ENCODE assay signal across 1 cellular context in the genomic region with DNA sequence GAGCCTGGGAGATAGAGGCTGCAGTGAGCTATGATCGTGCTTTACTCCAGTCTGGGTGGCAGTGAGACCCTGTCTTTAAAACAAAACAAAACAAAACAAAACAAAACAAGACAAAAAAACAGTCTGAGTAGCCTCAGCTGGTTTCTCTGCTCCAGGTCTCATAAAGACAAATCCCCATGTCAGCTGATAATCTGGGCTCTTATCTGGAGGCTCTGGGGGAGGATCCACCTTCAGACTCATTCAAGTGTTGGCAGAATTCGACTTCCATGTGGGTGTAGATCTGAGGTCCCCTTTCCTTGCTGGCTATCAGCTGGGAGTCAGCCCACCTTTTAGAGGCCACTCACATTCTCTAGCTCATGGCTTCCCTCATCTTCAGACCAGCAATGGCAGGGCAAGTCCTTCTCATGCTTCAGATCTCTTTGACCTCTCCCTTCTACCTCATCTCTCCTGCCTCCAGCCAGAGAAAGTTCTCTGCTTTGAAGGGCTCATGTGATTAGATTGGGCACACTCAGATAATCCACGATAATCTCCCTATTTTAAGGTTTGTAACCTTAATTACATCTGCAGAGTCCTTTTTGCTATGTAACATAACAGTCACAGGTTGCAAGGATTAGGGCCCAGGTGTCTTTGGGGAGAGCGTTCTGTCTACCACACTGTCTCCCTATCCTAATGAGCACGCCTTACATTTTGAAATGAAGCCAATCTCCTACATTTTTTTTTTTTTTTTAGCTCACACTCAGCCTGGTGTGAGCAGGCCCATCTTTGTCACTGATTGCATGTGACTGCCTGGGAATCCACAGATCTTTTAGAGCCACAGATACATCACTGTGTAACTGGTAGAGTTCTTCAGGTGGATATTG.
TF ChIP-seq lines count a peak whose summit lies in the region.

No MANE protein-coding gene starts in this region.

TF ChIP-seq in K562, 482 proteins besides CTCF, POLR2A, EP300 and RAD21 (continued from another document and continues in another):
- TF ChIP-seq, protein P1, sequence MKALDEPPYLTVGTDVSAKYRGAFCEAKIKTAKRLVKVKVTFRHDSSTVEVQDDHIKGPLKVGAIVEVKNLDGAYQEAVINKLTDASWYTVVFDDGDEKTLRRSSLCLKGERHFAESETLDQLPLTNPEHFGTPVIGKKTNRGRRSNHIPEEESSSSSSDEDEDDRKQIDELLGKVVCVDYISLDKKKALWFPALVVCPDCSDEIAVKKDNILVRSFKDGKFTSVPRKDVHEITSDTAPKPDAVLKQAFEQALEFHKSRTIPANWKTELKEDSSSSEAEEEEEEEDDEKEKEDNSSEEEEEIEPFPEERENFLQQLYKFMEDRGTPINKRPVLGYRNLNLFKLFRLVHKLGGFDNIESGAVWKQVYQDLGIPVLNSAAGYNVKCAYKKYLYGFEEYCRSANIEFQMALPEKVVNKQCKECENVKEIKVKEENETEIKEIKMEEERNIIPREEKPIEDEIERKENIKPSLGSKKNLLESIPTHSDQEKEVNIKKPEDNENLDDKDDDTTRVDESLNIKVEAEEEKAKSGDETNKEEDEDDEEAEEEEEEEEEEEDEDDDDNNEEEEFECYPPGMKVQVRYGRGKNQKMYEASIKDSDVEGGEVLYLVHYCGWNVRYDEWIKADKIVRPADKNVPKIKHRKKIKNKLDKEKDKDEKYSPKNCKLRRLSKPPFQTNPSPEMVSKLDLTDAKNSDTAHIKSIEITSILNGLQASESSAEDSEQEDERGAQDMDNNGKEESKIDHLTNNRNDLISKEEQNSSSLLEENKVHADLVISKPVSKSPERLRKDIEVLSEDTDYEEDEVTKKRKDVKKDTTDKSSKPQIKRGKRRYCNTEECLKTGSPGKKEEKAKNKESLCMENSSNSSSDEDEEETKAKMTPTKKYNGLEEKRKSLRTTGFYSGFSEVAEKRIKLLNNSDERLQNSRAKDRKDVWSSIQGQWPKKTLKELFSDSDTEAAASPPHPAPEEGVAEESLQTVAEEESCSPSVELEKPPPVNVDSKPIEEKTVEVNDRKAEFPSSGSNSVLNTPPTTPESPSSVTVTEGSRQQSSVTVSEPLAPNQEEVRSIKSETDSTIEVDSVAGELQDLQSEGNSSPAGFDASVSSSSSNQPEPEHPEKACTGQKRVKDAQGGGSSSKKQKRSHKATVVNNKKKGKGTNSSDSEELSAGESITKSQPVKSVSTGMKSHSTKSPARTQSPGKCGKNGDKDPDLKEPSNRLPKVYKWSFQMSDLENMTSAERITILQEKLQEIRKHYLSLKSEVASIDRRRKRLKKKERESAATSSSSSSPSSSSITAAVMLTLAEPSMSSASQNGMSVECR (CRISPR knock-in tag; IDR thresholded peaks at IDR 0.05): no peak
- TF ChIP-seq NCOA2 (IDR thresholded peaks at IDR 0.05; ENCODE audit: partially characterized antibody in 2 of 2) (no peak), ZFX (CRISPR knock-in tag; IDR thresholded peaks at IDR 0.05) (no peak), SAFB2 (IDR thresholded peaks at IDR 0.05; ENCODE audit: borderline replicate concordance, low read depth, low read length, severe bottlenecking) (no peak), FOXK1 (CRISPR knock-in tag; IDR thresholded peaks at IDR 0.05; ENCODE audit: borderline replicate concordance) (no peak), SIN3B (IDR thresholded peaks at IDR 0.05; ENCODE audit: low read depth) (no peak), NFE2L1 (tag; IDR thresholded peaks at IDR 0.05; ENCODE audit: borderline replicate concordance, low read depth) (no peak), DDX20 (tag; IDR thresholded peaks at IDR 0.05; ENCODE audit: low read depth) (no peak), YBX1 (IDR thresholded peaks at IDR 0.05) (no peak), RBBP5 (IDR thresholded peaks at IDR 0.05; ENCODE audit: borderline replicate concordance, insufficient read depth, low read length, poor library complexity, severe bottlenecking) (peak; percentile 46), SREBF2 (CRISPR knock-in tag; IDR thresholded peaks at IDR 0.05) (no peak), NCOA4 (IDR thresholded peaks at IDR 0.05; ENCODE audit: partially characterized antibody) (no peak), SP1 (CRISPR knock-in tag; IDR thresholded peaks at IDR 0.05) (peak; percentile 38; the same call in 1 of the 2 replicates), ZNF263 (CRISPR knock-in tag; IDR thresholded peaks at IDR 0.05; ENCODE audit: borderline replicate concordance) (no peak), ZNF3 (CRISPR knock-in tag; IDR thresholded peaks at IDR 0.05) (no peak), ZBED1 (IDR thresholded peaks at IDR 0.05) (no peak), SRSF3 (IDR thresholded peaks at IDR 0.05; ENCODE audit: insufficient read depth, low read length) (no peak), ZNF124 (CRISPR knock-in tag; IDR thresholded peaks at IDR 0.05) (no peak), TCF7 (IDR thresholded peaks at IDR 0.05; ENCODE audit: borderline replicate concordance) (no peak), CHCHD3 (CRISPR knock-in tag; IDR thresholded peaks at IDR 0.05) (no peak), ZNF146 (CRISPR knock-in tag; IDR thresholded peaks at IDR 0.05; ENCODE audit: unreplicated experiment) (no peak), MAFG (tag; conservative IDR thresholded peaks at IDR 0.05) (peak; percentile 40), U2AF1 (optimal IDR thresholded peaks at IDR 0.05; ENCODE audit: low read depth, low read length) (no peak), MXI1 (IDR thresholded peaks at IDR 0.05; ENCODE audit: low read depth, low read length) (no peak), NRF1 (conservative IDR thresholded peaks at IDR 0.05 in 1 of 2, IDR thresholded peaks at IDR 0.05 in 1 of 2) (no peak), SNRNP70 (optimal IDR thresholded peaks at IDR 0.05; ENCODE audit: low read depth, low read length) (no peak), RNF2 (IDR thresholded peaks at IDR 0.05) (no peak)
- TF ChIP-seq, protein P2, sequence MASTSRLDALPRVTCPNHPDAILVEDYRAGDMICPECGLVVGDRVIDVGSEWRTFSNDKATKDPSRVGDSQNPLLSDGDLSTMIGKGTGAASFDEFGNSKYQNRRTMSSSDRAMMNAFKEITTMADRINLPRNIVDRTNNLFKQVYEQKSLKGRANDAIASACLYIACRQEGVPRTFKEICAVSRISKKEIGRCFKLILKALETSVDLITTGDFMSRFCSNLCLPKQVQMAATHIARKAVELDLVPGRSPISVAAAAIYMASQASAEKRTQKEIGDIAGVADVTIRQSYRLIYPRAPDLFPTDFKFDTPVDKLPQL (IDR thresholded peaks at IDR 0.05; ENCODE audit: extremely low read depth, insufficient read length): no peak
- TF ChIP-seq, protein P3, sequence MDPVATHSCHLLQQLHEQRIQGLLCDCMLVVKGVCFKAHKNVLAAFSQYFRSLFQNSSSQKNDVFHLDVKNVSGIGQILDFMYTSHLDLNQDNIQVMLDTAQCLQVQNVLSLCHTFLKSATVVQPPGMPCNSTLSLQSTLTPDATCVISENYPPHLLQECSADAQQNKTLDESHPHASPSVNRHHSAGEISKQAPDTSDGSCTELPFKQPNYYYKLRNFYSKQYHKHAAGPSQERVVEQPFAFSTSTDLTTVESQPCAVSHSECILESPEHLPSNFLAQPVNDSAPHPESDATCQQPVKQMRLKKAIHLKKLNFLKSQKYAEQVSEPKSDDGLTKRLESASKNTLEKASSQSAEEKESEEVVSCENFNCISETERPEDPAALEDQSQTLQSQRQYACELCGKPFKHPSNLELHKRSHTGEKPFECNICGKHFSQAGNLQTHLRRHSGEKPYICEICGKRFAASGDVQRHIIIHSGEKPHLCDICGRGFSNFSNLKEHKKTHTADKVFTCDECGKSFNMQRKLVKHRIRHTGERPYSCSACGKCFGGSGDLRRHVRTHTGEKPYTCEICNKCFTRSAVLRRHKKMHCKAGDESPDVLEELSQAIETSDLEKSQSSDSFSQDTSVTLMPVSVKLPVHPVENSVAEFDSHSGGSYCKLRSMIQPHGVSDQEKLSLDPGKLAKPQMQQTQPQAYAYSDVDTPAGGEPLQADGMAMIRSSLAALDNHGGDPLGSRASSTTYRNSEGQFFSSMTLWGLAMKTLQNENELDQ (CRISPR knock-in tag; IDR thresholded peaks at IDR 0.05; ENCODE audit: borderline replicate concordance): no peak
- TF ChIP-seq, protein P4, sequence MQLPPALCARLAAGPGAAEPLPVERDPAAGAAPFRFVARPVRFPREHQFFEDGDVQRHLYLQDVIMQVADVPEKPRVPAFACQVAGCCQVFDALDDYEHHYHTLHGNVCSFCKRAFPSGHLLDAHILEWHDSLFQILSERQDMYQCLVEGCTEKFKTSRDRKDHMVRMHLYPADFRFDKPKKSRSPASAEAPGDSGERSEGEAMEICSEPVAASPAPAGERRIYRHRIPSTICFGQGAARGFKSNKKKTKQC (CRISPR knock-in tag; IDR thresholded peaks at IDR 0.05): no peak
- TF ChIP-seq, protein P5, sequence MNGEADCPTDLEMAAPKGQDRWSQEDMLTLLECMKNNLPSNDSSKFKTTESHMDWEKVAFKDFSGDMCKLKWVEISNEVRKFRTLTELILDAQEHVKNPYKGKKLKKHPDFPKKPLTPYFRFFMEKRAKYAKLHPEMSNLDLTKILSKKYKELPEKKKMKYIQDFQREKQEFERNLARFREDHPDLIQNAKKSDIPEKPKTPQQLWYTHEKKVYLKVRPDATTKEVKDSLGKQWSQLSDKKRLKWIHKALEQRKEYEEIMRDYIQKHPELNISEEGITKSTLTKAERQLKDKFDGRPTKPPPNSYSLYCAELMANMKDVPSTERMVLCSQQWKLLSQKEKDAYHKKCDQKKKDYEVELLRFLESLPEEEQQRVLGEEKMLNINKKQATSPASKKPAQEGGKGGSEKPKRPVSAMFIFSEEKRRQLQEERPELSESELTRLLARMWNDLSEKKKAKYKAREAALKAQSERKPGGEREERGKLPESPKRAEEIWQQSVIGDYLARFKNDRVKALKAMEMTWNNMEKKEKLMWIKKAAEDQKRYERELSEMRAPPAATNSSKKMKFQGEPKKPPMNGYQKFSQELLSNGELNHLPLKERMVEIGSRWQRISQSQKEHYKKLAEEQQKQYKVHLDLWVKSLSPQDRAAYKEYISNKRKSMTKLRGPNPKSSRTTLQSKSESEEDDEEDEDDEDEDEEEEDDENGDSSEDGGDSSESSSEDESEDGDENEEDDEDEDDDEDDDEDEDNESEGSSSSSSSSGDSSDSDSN (IDR thresholded peaks at IDR 0.05; ENCODE audit: borderline replicate concordance in 1 of 2, low read depth in 2 of 2, low read length in 2 of 2): 0 out of 4 replicates have a peak, but pooled peaks of 1 of the 2 experiments have one; percentile 29
- TF ChIP-seq, protein P6, sequence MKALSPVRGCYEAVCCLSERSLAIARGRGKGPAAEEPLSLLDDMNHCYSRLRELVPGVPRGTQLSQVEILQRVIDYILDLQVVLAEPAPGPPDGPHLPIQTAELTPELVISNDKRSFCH (CRISPR knock-in tag; IDR thresholded peaks at IDR 0.05): no peak
- TF ChIP-seq, protein P6 (tag; IDR thresholded peaks at IDR 0.05): no peak
- TF ChIP-seq, protein P7, sequence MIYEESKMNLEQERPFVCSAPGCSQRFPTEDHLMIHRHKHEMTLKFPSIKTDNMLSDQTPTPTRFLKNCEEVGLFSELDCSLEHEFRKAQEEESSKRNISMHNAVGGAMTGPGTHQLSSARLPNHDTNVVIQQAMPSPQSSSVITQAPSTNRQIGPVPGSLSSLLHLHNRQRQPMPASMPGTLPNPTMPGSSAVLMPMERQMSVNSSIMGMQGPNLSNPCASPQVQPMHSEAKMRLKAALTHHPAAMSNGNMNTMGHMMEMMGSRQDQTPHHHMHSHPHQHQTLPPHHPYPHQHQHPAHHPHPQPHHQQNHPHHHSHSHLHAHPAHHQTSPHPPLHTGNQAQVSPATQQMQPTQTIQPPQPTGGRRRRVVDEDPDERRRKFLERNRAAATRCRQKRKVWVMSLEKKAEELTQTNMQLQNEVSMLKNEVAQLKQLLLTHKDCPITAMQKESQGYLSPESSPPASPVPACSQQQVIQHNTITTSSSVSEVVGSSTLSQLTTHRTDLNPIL (CRISPR knock-in tag; IDR thresholded peaks at IDR 0.05): no peak
- TF ChIP-seq, protein P8, sequence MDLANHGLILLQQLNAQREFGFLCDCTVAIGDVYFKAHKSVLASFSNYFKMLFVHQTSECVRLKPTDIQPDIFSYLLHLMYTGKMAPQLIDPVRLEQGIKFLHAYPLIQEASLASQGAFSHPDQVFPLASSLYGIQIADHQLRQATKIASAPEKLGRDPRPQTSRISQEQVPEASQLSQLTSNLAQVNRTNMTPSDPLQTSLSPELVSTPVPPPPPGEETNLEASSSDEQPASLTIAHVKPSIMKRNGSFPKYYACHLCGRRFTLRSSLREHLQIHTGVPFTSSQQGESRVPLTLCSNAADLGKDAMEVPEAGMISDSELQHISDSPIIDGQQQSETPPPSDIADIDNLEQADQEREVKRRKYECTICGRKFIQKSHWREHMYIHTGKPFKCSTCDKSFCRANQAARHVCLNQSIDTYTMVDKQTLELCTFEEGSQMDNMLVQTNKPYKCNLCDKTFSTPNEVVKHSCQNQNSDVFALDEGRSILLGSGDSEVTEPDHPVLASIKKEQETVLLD (IDR thresholded peaks at IDR 0.05): peak; percentile 58
- TF ChIP-seq, protein P9, sequence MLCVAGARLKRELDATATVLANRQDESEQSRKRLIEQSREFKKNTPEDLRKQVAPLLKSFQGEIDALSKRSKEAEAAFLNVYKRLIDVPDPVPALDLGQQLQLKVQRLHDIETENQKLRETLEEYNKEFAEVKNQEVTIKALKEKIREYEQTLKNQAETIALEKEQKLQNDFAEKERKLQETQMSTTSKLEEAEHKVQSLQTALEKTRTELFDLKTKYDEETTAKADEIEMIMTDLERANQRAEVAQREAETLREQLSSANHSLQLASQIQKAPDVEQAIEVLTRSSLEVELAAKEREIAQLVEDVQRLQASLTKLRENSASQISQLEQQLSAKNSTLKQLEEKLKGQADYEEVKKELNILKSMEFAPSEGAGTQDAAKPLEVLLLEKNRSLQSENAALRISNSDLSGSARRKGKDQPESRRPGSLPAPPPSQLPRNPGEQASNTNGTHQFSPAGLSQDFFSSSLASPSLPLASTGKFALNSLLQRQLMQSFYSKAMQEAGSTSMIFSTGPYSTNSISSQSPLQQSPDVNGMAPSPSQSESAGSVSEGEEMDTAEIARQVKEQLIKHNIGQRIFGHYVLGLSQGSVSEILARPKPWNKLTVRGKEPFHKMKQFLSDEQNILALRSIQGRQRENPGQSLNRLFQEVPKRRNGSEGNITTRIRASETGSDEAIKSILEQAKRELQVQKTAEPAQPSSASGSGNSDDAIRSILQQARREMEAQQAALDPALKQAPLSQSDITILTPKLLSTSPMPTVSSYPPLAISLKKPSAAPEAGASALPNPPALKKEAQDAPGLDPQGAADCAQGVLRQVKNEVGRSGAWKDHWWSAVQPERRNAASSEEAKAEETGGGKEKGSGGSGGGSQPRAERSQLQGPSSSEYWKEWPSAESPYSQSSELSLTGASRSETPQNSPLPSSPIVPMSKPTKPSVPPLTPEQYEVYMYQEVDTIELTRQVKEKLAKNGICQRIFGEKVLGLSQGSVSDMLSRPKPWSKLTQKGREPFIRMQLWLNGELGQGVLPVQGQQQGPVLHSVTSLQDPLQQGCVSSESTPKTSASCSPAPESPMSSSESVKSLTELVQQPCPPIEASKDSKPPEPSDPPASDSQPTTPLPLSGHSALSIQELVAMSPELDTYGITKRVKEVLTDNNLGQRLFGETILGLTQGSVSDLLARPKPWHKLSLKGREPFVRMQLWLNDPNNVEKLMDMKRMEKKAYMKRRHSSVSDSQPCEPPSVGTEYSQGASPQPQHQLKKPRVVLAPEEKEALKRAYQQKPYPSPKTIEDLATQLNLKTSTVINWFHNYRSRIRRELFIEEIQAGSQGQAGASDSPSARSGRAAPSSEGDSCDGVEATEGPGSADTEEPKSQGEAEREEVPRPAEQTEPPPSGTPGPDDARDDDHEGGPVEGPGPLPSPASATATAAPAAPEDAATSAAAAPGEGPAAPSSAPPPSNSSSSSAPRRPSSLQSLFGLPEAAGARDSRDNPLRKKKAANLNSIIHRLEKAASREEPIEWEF (CRISPR knock-in tag; IDR thresholded peaks at IDR 0.05): no peak
